8 cellular contexts compared by ENCODE assay signal in the genomic region with DNA sequence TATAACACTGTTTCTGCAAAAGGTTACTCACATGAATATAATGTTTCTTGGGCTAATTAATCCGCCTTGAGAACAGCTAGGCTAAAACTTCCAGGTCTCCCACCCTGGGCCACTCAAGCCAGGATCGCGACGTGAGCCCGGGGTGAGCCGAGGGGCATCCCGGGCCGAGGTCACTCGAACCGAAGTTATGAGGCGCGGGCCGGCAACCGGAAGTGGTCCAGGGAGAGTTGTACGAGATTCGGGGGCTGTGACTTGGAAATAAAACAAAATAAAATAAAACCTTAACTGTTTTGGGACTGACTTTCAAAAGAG. TPM values are rescaled to one million over a fixed set of nuclear protein-coding genes. Genes with fewer than 3 reads are reported as not detected.
DNase-seq lines count a peak whose midpoint lies in the region; ATAC-seq lines count a peak whose summit lies in the region.

No MANE protein-coding gene starts in this region.

- peak overlapping the region; percentile 73 for H3K27ac Mint-ChIP-seq in activated CD8-positive, alpha-beta memory T cell treated with anti-CD3 and anti-CD28 coated beads, Interleukin-2, amount 10 ng/mL, durations not matched to agents 7 days and 5 days
- H3K27ac Mint-ChIP-seq in activated T-helper 1 cell treated with anti-CD3 and anti-CD28 coated beads, Interleukin-12 subunit alpha, Interleukin-12 subunit beta, Interleukin-2, Interleukin-4 antibody, amounts not matched to agents 30 ng/mL and 10 ng/mL and 1 ng/mL, durations not matched to agents 14 hours and 24 hours and 36 hours = peak overlapping the region; percentile 82
- peak overlapping the region; percentile 86 for H3K27ac Mint-ChIP-seq in stimulated activated effector memory CD8-positive, alpha-beta T cell treated with anti-CD3 and anti-CD28 coated beads, Interleukin-12 subunit alpha, Interleukin-12 subunit beta, amount 100 ng/mL, for 72 hours

- H3K36me3 ChIP-seq in iPS-15b (ENCODE audit: control insufficient read depth, insufficient read depth, low read length) = no peaks in the 10 kb centered on the region

- peaks cover 64% of the 10 kb centered on the region for H3K4me1 Mint-ChIP-seq in activated CD8-positive, alpha-beta memory T cell treated with anti-CD3 and anti-CD28 coated beads, Interleukin-2, amount 10 ng/mL, durations not matched to agents 7 days and 5 days
- H3K4me1 Mint-ChIP-seq in activated T-helper 1 cell treated with anti-CD3 and anti-CD28 coated beads, Interleukin-12 subunit alpha, Interleukin-12 subunit beta, Interleukin-2, Interleukin-4 antibody, amounts not matched to agents 30 ng/mL and 10 ng/mL and 1 ng/mL, durations not matched to agents 14 hours and 24 hours and 36 hours (ENCODE audit: low read depth) = peaks cover 50% of the 10 kb centered on the region
- peaks cover 42% of the 10 kb centered on the region for H3K4me1 Mint-ChIP-seq in stimulated activated effector memory CD8-positive, alpha-beta T cell treated with anti-CD3 and anti-CD28 coated beads, Interleukin-12 subunit alpha, Interleukin-12 subunit beta, amount 100 ng/mL, for 72 hours

- DNase-seq in activated CD8-positive, alpha-beta memory T cell treated with anti-CD3 and anti-CD28 coated beads, Interleukin-2, amount 10 ng/mL, durations not matched to agents 7 days and 5 days = no peak
- DNase-seq in activated CD8-positive, alpha-beta memory T cell treated with anti-CD3 and anti-CD28 coated beads, Interleukin-2, amount 50 U/mL, for 48 hours = no peak
- DNase-seq in activated T-helper 1 cell treated with anti-CD3 and anti-CD28 coated beads, Interleukin-12 subunit alpha, Interleukin-12 subunit beta, Interleukin-2, Interleukin-4 antibody, amounts not matched to agents 30 ng/mL and 10 ng/mL and 1 ng/mL, durations not matched to agents 14 hours and 24 hours and 36 hours (ENCODE audit: low spot score) = no peak
- no peak for DNase-seq in stimulated activated effector memory CD8-positive, alpha-beta T cell treated with anti-CD3 and anti-CD28 coated beads, Interleukin-12 subunit alpha, Interleukin-12 subunit beta, amount 100 ng/mL, for 72 hours (ENCODE audit: low spot score in 2 of 2)
- DNase-seq in NCI-H524 treated with DMSO at 0.1 percent for 48 hours (lab: John Stamatoyannopoulos, UW) = no peak
- no peak for DNase-seq in effector CD4-positive, alpha-beta T cell

- intact Hi-C loops in activated T-helper 1 cell treated with anti-CD3 and anti-CD28 coated beads, Interleukin-12 subunit alpha, Interleukin-12 subunit beta, Interleukin-2, Interleukin-4 antibody, amounts not matched to agents 30 ng/mL and 10 ng/mL and 1 ng/mL, durations not matched to agents 14 hours and 24 hours and 36 hours (cut with micrococcal nuclease) = loop anchor here (1.0 to 5.0 kb wide), 5 partner anchors 13 to 153 kb away; partner anchors contain the start of gene VBP1

- ATAC-seq in activated CD8-positive, alpha-beta memory T cell treated with anti-CD3 and anti-CD28 coated beads, Interleukin-2, amount 10 ng/mL, durations not matched to agents 7 days and 5 days = peak; percentile 14
- ATAC-seq in HG03097 (IDR thresholded peaks at IDR 0.05; ENCODE audit: low FRiP score, unreplicated experiment) = peak; percentile 9
- ATAC-seq in stimulated activated effector memory CD8-positive, alpha-beta T cell treated with anti-CD3 and anti-CD28 coated beads, Interleukin-12 subunit alpha, Interleukin-12 subunit beta, amount 100 ng/mL, for 72 hours = peak; percentile 11

- peaks cover 28% of the 10 kb centered on the region for H3K36me3 Mint-ChIP-seq in activated CD8-positive, alpha-beta memory T cell treated with anti-CD3 and anti-CD28 coated beads, Interleukin-2, amount 10 ng/mL, durations not matched to agents 7 days and 5 days
- peaks cover 24% of the 10 kb centered on the region for H3K36me3 Mint-ChIP-seq in activated T-helper 1 cell treated with anti-CD3 and anti-CD28 coated beads, Interleukin-12 subunit alpha, Interleukin-12 subunit beta, Interleukin-2, Interleukin-4 antibody, amounts not matched to agents 30 ng/mL and 10 ng/mL and 1 ng/mL, durations not matched to agents 14 hours and 24 hours and 36 hours (ENCODE audit: low read depth)
- H3K36me3 Mint-ChIP-seq in stimulated activated effector memory CD8-positive, alpha-beta T cell treated with anti-CD3 and anti-CD28 coated beads, Interleukin-12 subunit alpha, Interleukin-12 subunit beta, amount 100 ng/mL, for 72 hours = peaks cover 43% of the 10 kb centered on the region

- H3K4me3 ChIP-seq in iPS-15b (ENCODE audit: low read depth, low read length) = peak overlapping the region; percentile 61

- H3K4me1 ChIP-seq in iPS-15b (ENCODE audit: control insufficient read depth, insufficient read depth, low read length) = no peaks in the 10 kb centered on the region

- no peaks in the 10 kb centered on the region for H3K9me3 Mint-ChIP-seq in activated CD8-positive, alpha-beta memory T cell treated with anti-CD3 and anti-CD28 coated beads, Interleukin-2, amount 10 ng/mL, durations not matched to agents 7 days and 5 days (ENCODE audit: low read depth)
- no peaks in the 10 kb centered on the region for H3K9me3 Mint-ChIP-seq in activated T-helper 1 cell treated with anti-CD3 and anti-CD28 coated beads, Interleukin-12 subunit alpha, Interleukin-12 subunit beta, Interleukin-2, Interleukin-4 antibody, amounts not matched to agents 30 ng/mL and 10 ng/mL and 1 ng/mL, durations not matched to agents 14 hours and 24 hours and 36 hours
- no peaks in the 10 kb centered on the region for H3K9me3 Mint-ChIP-seq in stimulated activated effector memory CD8-positive, alpha-beta T cell treated with anti-CD3 and anti-CD28 coated beads, Interleukin-12 subunit alpha, Interleukin-12 subunit beta, amount 100 ng/mL, for 72 hours

- no peaks in the 10 kb centered on the region for H3K27me3 Mint-ChIP-seq in activated CD8-positive, alpha-beta memory T cell treated with anti-CD3 and anti-CD28 coated beads, Interleukin-2, amount 10 ng/mL, durations not matched to agents 7 days and 5 days
- no peaks in the 10 kb centered on the region for H3K27me3 Mint-ChIP-seq in activated T-helper 1 cell treated with anti-CD3 and anti-CD28 coated beads, Interleukin-12 subunit alpha, Interleukin-12 subunit beta, Interleukin-2, Interleukin-4 antibody, amounts not matched to agents 30 ng/mL and 10 ng/mL and 1 ng/mL, durations not matched to agents 14 hours and 24 hours and 36 hours (ENCODE audit: insufficient read depth)

- CTCF ChIA-PET in activated CD8-positive, alpha-beta memory T cell treated with anti-CD3 and anti-CD28 coated beads, Interleukin-2, amount 10 ng/mL, durations not matched to agents 7 days and 5 days (lab: Charles Lee) = interaction anchor here (0.7 kb wide), 1 partner anchor 14 kb away, joined by 4 read pairs; no protein-coding TSS in a partner anchor

- H3K9ac ChIP-seq in iPS-15b (ENCODE audit: low read depth, low read length) = peak overlapping the region; percentile 62

- no peaks in the 10 kb centered on the region for H3K9me3 ChIP-seq in iPS-15b (ENCODE audit: control insufficient read depth, insufficient read depth, low read length)

- H3K27me3 ChIP-seq in iPS-15b (ENCODE audit: control insufficient read depth, insufficient read depth, low read length) = no peaks in the 10 kb centered on the region

- H3K4me3 Mint-ChIP-seq in activated CD8-positive, alpha-beta memory T cell treated with anti-CD3 and anti-CD28 coated beads, Interleukin-2, amount 10 ng/mL, durations not matched to agents 7 days and 5 days = peak overlapping the region; percentile 76
- peak overlapping the region; percentile 86 for H3K4me3 Mint-ChIP-seq in activated T-helper 1 cell treated with anti-CD3 and anti-CD28 coated beads, Interleukin-12 subunit alpha, Interleukin-12 subunit beta, Interleukin-2, Interleukin-4 antibody, amounts not matched to agents 30 ng/mL and 10 ng/mL and 1 ng/mL, durations not matched to agents 14 hours and 24 hours and 36 hours
- H3K4me3 Mint-ChIP-seq in stimulated activated effector memory CD8-positive, alpha-beta T cell treated with anti-CD3 and anti-CD28 coated beads, Interleukin-12 subunit alpha, Interleukin-12 subunit beta, amount 100 ng/mL, for 72 hours = peak overlapping the region; percentile 83

RNA-seq across cellular contexts. Expression of gene CMC4, which starts 0.3 kb away (rescaled TPM):
- 1 to 10 TPM; 3.4 to 3.7 TPM for total RNA-seq in activated CD8-positive, alpha-beta memory T cell treated with anti-CD3 and anti-CD28 coated beads, Interleukin-2, amount 10 ng/mL, durations not matched to agents 7 days and 5 days
- total RNA-seq in activated T-helper 1 cell treated with anti-CD3 and anti-CD28 coated beads, Interleukin-12 subunit alpha, Interleukin-12 subunit beta, Interleukin-2, Interleukin-4 antibody, amounts not matched to agents 30 ng/mL and 10 ng/mL and 1 ng/mL, durations not matched to agents 14 hours and 24 hours and 36 hours = 1.3 and 3.0 TPM in 2 replicates

RNA-seq across cellular contexts. Expression of gene MTCP1, which starts 0.3 kb away (rescaled TPM):
- 10 to 100 TPM; 23.1 to 25.3 TPM for total RNA-seq in activated CD8-positive, alpha-beta memory T cell treated with anti-CD3 and anti-CD28 coated beads, Interleukin-2, amount 10 ng/mL, durations not matched to agents 7 days and 5 days
- total RNA-seq in activated T-helper 1 cell treated with anti-CD3 and anti-CD28 coated beads, Interleukin-12 subunit alpha, Interleukin-12 subunit beta, Interleukin-2, Interleukin-4 antibody, amounts not matched to agents 30 ng/mL and 10 ng/mL and 1 ng/mL, durations not matched to agents 14 hours and 24 hours and 36 hours = 9.1 and 12.7 TPM in 2 replicates

RNA-seq across cellular contexts. Expression of gene BRCC3, which starts 0.7 kb away (rescaled TPM):
- 10 to 100 TPM; 25.2 to 33.4 TPM for total RNA-seq in activated CD8-positive, alpha-beta memory T cell treated with anti-CD3 and anti-CD28 coated beads, Interleukin-2, amount 10 ng/mL, durations not matched to agents 7 days and 5 days
- 28.9 and 30.5 TPM in 2 replicates for total RNA-seq in activated T-helper 1 cell treated with anti-CD3 and anti-CD28 coated beads, Interleukin-12 subunit alpha, Interleukin-12 subunit beta, Interleukin-2, Interleukin-4 antibody, amounts not matched to agents 30 ng/mL and 10 ng/mL and 1 ng/mL, durations not matched to agents 14 hours and 24 hours and 36 hours

RNA-seq across cellular contexts. Expression of gene FUNDC2, which starts 44.0 kb away (rescaled TPM):
- total RNA-seq in activated CD8-positive, alpha-beta memory T cell treated with anti-CD3 and anti-CD28 coated beads, Interleukin-2, amount 10 ng/mL, durations not matched to agents 7 days and 5 days = 10 to 100 TPM; 44.3 to 52.6 TPM
- total RNA-seq in activated T-helper 1 cell treated with anti-CD3 and anti-CD28 coated beads, Interleukin-12 subunit alpha, Interleukin-12 subunit beta, Interleukin-2, Interleukin-4 antibody, amounts not matched to agents 30 ng/mL and 10 ng/mL and 1 ng/mL, durations not matched to agents 14 hours and 24 hours and 36 hours = 74.1 and 79.1 TPM in 2 replicates

RNA-seq across cellular contexts. Expression of gene F8, which starts 48.1 kb away (rescaled TPM):
- 10 to 100 TPM; 12.7 to 15.0 TPM for total RNA-seq in activated CD8-positive, alpha-beta memory T cell treated with anti-CD3 and anti-CD28 coated beads, Interleukin-2, amount 10 ng/mL, durations not matched to agents 7 days and 5 days
- total RNA-seq in activated T-helper 1 cell treated with anti-CD3 and anti-CD28 coated beads, Interleukin-12 subunit alpha, Interleukin-12 subunit beta, Interleukin-2, Interleukin-4 antibody, amounts not matched to agents 30 ng/mL and 10 ng/mL and 1 ng/mL, durations not matched to agents 14 hours and 24 hours and 36 hours = 2.7 and 2.9 TPM in 2 replicates
